8 cellular contexts compared by ENCODE assay signal in the genomic region with DNA sequence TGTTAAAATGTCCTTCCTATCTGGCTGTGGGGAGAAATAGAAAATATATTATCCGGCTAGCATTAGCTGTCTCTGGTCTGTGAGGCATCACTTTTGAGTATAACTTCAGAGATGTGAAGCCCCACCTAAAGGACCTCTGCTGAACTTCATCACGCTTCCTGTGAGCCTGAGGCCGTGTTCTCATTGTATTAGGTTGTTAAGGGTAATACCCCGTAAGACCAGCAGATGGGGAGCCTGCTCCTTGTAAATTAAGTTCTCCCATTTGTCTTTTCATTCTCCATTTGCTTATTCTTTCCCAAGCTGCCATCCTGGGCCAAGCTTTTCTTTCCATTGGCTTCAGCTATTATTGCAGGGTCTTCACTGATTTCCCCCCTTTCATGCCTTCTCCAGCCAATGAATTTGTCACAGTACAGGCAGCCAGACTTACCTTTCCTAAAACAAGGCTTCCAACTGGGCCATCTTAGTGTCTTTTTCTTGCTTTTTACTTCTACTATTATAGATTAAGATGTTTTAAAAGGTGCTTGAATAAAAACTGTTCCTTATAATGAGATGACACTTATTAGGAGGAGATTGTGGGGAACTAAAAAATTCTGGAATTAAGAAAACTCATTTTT. TPM values are rescaled to one million over a fixed set of nuclear protein-coding genes. Genes with fewer than 3 reads are reported as not detected.
A peak's percentile ranks its signal among the peaks of the same experiment; 100 is the strongest.
DNase-seq lines count a peak whose midpoint lies in the region; ATAC-seq and TF ChIP-seq lines count a peak whose summit lies in the region.

No MANE protein-coding gene starts in this region.

- H3K36me3 Mint-ChIP-seq in CD4-positive, alpha-beta memory T cell = peaks cover 49 to 66% of the 10 kb centered on the region in 2 donors

- DNase-seq in CD4-positive, alpha-beta memory T cell = peak; percentile 76 to 83 (median 79)
- DNase-seq in NCI-H510A treated with DMSO at 0.1 percent for 48 hours (lab: John Stamatoyannopoulos, UW) = peak; percentile 84
- DNase-seq in activated CD4-positive, alpha-beta T cell treated with anti-CD3 and anti-CD28 coated beads for 1 hour = peak; percentile 48
- peak; percentile 96 for DNase-seq in choroid plexus epithelial cell (ENCODE audit: low read depth)
- peak; percentile 21 for DNase-seq in stimulated activated CD8-positive, alpha-beta memory T cell treated with anti-CD3 and anti-CD28 coated beads, Interleukin-12 subunit alpha, Interleukin-12 subunit beta, amount 100 ng/mL, for 24 hours (ENCODE audit: extremely low read depth)

- H3K4me3 ChIP-seq in CD4-positive, alpha-beta memory T cell (ENCODE audit: low read length in 2 of 2) = no peak overlapping the region
- H3K4me3 ChIP-seq in choroid plexus epithelial cell (ENCODE audit: low read depth, low read length) = no peak overlapping the region
- no peak overlapping the region for H3K4me3 ChIP-seq in liver (ENCODE audit: low read depth in 1 of 3, low read length in 3 of 3)

- POLR2A ChIA-PET in CD4-positive, alpha-beta memory T cell (lab: Charles Lee; ENCODE audit: partially characterized antibody) = interaction anchor here (0.6 to 1.8 kb wide), 8 partner anchors 9 to 330 kb away, joined by 3 to 15 read pairs (median 3); a partner anchor contains a TSS

- no peaks in the 10 kb centered on the region for H3K27me3 ChIP-seq in CD4-positive, alpha-beta memory T cell (ENCODE audit: insufficient read depth, low read length)
- no peaks in the 10 kb centered on the region for H3K27me3 ChIP-seq in liver (ENCODE audit: control insufficient read depth in 4 of 4, insufficient read depth in 4 of 4, low read length in 3 of 4)

- no peaks in the 10 kb centered on the region for H3K9me3 ChIP-seq in CD4-positive, alpha-beta memory T cell (ENCODE audit: control insufficient read depth in 1 of 2, low read length in 2 of 2)
- no peaks in the 10 kb centered on the region for H3K9me3 ChIP-seq in liver (ENCODE audit: control insufficient read depth in 4 of 4, low read length in 3 of 4)

- H3K9me3 Mint-ChIP-seq in CD4-positive, alpha-beta memory T cell = no peaks in the 10 kb centered on the region

- H3K27ac Mint-ChIP-seq in CD4-positive, alpha-beta memory T cell = peak overlapping the region; percentile 10 to 81 (median 65)

- TF ChIP-seq CTCF in choroid plexus epithelial cell (conservative IDR thresholded peaks at IDR 0.05; ENCODE audit: low read depth, low read length) = peak; percentile 85
- TF ChIP-seq CTCF in liver (IDR thresholded peaks at IDR 0.05; ENCODE audit: low read depth, low read length, missing input control) = peak; percentile 86

- H3K4me1 ChIP-seq in CD4-positive, alpha-beta memory T cell (ENCODE audit: insufficient read depth, low read length) = no peaks in the 10 kb centered on the region
- no peaks in the 10 kb centered on the region for H3K4me1 ChIP-seq in liver (ENCODE audit: control insufficient read depth in 4 of 4, insufficient read depth in 4 of 4, low read length in 3 of 4)

- no peaks in the 10 kb centered on the region for H3K27me3 Mint-ChIP-seq in CD4-positive, alpha-beta memory T cell

- ATAC-seq in GM19395 (IDR thresholded peaks at IDR 0.05; ENCODE audit: unreplicated experiment) (peak; percentile 99), HG03457 (IDR thresholded peaks at IDR 0.05; ENCODE audit: unreplicated experiment) (peak; percentile 94)

- CTCF ChIA-PET in CD4-positive, alpha-beta memory T cell (lab: Charles Lee; ENCODE audit: partially characterized antibody) = interaction anchor here (0.6 to 7.7 kb wide), 23 partner anchors 9 to 461 kb away, joined by 3 to 115 read pairs (median 3); a partner anchor contains a TSS

- peaks cover 45% of the 10 kb centered on the region for H3K36me3 ChIP-seq in CD4-positive, alpha-beta memory T cell (ENCODE audit: insufficient read depth, low read length)
- H3K36me3 ChIP-seq in liver (ENCODE audit: control insufficient read depth in 4 of 4, insufficient read depth in 3 of 4, low read depth in 1 of 4, low read length in 3 of 4) = peaks cover 4 to 29% (median 20%) of the 10 kb centered on the region in 4 donors

- intact Hi-C loops in CD4-positive, alpha-beta memory T cell (cut with micrococcal nuclease) = loop anchor here (1.0 to 10.0 kb wide), 8 partner anchors 12 to 1273 kb away; a partner anchor contains a TSS

- H3K4me1 Mint-ChIP-seq in CD4-positive, alpha-beta memory T cell = peaks cover 6 to 7% (median 6%) of the 10 kb centered on the region in 4 donors

- H3K27ac ChIP-seq in CD4-positive, alpha-beta memory T cell (ENCODE audit: low read depth, low read length) = peak overlapping the region; percentile 1
- no peak overlapping the region for H3K27ac ChIP-seq in liver (ENCODE audit: low read depth in 1 of 2, low read length in 2 of 2)

- peak; percentile 91 to 95 for TF ChIP-seq RAD21 in liver (IDR thresholded peaks at IDR 0.05)

- WGBS in liver = 15% methylated on average over 4 of the region's 4 CpGs

- H3K4me3 Mint-ChIP-seq in CD4-positive, alpha-beta memory T cell = no peak overlapping the region

- H3K9ac ChIP-seq in liver (ENCODE audit: low read depth in 1 of 2, low read length in 2 of 2) = no peak overlapping the region

TF ChIP-seq in liver, 16 proteins besides CTCF, POLR2A, EP300 and RAD21:
- TF ChIP-seq FOXA1 (IDR thresholded peaks at IDR 0.05) = no peak
- TF ChIP-seq, protein P1, sequence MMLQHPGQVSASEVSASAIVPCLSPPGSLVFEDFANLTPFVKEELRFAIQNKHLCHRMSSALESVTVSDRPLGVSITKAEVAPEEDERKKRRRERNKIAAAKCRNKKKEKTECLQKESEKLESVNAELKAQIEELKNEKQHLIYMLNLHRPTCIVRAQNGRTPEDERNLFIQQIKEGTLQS (IDR thresholded peaks at IDR 0.05) = no peak
- TF ChIP-seq FOXA2 (IDR thresholded peaks at IDR 0.05) = no peak
- TF ChIP-seq EGR1 (IDR thresholded peaks at IDR 0.05; ENCODE audit: low read depth in 2 of 2) = no peak
- TF ChIP-seq JUND (IDR thresholded peaks at IDR 0.05) = no peak
- TF ChIP-seq TAF1 (conservative IDR thresholded peaks at IDR 0.05) = no peak
- no peak for TF ChIP-seq SP1 (IDR thresholded peaks at IDR 0.05)
- peak; percentile 26 for TF ChIP-seq YY1 (IDR thresholded peaks at IDR 0.05)
- no peak for TF ChIP-seq HNF4G (IDR thresholded peaks at IDR 0.05)
- TF ChIP-seq, protein P2, sequence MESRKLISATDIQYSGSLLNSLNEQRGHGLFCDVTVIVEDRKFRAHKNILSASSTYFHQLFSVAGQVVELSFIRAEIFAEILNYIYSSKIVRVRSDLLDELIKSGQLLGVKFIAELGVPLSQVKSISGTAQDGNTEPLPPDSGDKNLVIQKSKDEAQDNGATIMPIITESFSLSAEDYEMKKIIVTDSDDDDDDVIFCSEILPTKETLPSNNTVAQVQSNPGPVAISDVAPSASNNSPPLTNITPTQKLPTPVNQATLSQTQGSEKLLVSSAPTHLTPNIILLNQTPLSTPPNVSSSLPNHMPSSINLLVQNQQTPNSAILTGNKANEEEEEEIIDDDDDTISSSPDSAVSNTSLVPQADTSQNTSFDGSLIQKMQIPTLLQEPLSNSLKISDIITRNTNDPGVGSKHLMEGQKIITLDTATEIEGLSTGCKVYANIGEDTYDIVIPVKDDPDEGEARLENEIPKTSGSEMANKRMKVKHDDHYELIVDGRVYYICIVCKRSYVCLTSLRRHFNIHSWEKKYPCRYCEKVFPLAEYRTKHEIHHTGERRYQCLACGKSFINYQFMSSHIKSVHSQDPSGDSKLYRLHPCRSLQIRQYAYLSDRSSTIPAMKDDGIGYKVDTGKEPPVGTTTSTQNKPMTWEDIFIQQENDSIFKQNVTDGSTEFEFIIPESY (IDR thresholded peaks at IDR 0.05) = no peak
- no peak for TF ChIP-seq GABPA (IDR thresholded peaks at IDR 0.05 in 1 of 2, conservative IDR thresholded peaks at IDR 0.05 in 1 of 2)
- TF ChIP-seq RXRA (IDR thresholded peaks at IDR 0.05) = peak in 1 of 2 donors; percentile 42
- TF ChIP-seq, protein P3, sequence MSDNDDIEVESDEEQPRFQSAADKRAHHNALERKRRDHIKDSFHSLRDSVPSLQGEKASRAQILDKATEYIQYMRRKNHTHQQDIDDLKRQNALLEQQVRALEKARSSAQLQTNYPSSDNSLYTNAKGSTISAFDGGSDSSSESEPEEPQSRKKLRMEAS (IDR thresholded peaks at IDR 0.05) = no peak

RNA-seq across cellular contexts. Expression of a gene that starts 12.4 kb away (rescaled TPM):
- 10 to 100 TPM; 30.0 to 30.3 TPM for total RNA-seq in CD4-positive, alpha-beta memory T cell
- 10 to 100 TPM; 22.4 to 23.0 TPM for polyA plus RNA-seq in CD4-positive, alpha-beta memory T cell
- total RNA-seq in liver = 10 to 100 TPM; 19.0 to 20.7 TPM
- 10 to 100 TPM; 13.2 to 14.0 TPM for polyA plus RNA-seq in liver

RNA-seq across cellular contexts. Expression of a gene that starts 12.7 kb away (rescaled TPM):
- 10 to 100 TPM; 48.0 to 57.7 TPM for total RNA-seq in CD4-positive, alpha-beta memory T cell
- 10 to 100 TPM; 18.7 to 27.2 TPM for polyA plus RNA-seq in CD4-positive, alpha-beta memory T cell
- 10 to 100 TPM; 30.7 to 35.4 TPM for total RNA-seq in liver
- polyA plus RNA-seq in liver = 1 to 10 TPM; 8.6 to 9.1 TPM

RNA-seq across cellular contexts. Expression of a gene that starts 37.1 kb away (rescaled TPM):
- total RNA-seq in CD4-positive, alpha-beta memory T cell = 100 to 1,000 TPM; 472 to 499 TPM
- 10 to 100 TPM; 18.1 to 51.9 TPM for polyA plus RNA-seq in CD4-positive, alpha-beta memory T cell
- 10 to 100 TPM; 69.9 to 86.3 TPM for total RNA-seq in liver
- 10 to 100 TPM; 21.2 to 53.7 TPM for polyA plus RNA-seq in liver

Comparison
In these comparisons a context has a peak if more than half of its experiments do, and no peak if none do; other contexts are left out.
1. DNase-seq: peak in every context shown above with its lines; median percentile 96 in choroid plexus epithelial cell; 84 in NCI-H510A treated with DMSO at 0.1 percent for 48 hours; 79 in CD4-positive, alpha-beta memory T cell; 48 in activated CD4-positive, alpha-beta T cell treated with anti-CD3 and anti-CD28 coated beads for 1 hour; 21 in stimulated activated CD8-positive, alpha-beta memory T cell treated with anti-CD3 and anti-CD28 coated beads, Interleukin-12 subunit alpha, Interleukin-12 subunit beta, amount 100 ng/mL, for 24 hours.
2. RNA of a gene that starts 37.1 kb away (total RNA-seq): 472 to 499 TPM in CD4-positive, alpha-beta memory T cell; 69.9 to 86.3 TPM in liver; every median in the first group is over 4 times any median in the second.